Comparison of ENCODE assay signal across 1 cellular context in the genomic region with DNA sequence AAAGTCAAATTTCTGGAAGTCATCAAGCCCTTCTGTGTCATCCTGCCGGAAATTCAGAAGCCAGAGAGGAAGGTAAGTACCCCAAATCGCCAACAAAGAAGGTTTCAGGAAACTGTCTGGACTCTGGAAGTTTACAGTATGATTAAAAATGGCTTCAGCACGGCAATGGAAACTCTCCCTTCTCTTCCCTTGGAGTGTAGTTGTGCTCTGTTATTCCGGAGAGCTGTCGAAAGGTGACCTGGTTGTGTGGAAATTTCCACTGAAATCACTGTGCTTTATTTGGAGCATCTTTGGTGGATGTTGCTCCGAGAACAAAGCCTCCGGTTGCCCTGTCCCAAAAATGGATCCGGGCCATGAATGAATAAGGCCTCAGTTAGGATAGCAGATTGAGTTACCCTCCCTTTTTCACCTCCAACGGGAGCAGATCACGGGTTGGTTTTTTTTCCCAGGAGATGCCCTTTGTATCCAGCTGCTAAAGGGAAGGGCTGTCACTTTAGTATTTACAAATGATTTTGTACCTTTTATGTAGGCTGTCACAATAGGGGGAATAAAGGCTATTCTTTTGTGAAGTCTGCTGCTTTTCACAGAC.
TF ChIP-seq lines count a peak whose summit lies in the region.

No MANE protein-coding gene starts in this region.

TF ChIP-seq in SK-N-SH, 30 proteins besides CTCF, POLR2A, EP300 and RAD21 (continued from another document):
- TF ChIP-seq, protein P1, sequence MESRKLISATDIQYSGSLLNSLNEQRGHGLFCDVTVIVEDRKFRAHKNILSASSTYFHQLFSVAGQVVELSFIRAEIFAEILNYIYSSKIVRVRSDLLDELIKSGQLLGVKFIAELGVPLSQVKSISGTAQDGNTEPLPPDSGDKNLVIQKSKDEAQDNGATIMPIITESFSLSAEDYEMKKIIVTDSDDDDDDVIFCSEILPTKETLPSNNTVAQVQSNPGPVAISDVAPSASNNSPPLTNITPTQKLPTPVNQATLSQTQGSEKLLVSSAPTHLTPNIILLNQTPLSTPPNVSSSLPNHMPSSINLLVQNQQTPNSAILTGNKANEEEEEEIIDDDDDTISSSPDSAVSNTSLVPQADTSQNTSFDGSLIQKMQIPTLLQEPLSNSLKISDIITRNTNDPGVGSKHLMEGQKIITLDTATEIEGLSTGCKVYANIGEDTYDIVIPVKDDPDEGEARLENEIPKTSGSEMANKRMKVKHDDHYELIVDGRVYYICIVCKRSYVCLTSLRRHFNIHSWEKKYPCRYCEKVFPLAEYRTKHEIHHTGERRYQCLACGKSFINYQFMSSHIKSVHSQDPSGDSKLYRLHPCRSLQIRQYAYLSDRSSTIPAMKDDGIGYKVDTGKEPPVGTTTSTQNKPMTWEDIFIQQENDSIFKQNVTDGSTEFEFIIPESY (IDR thresholded peaks at IDR 0.05; ENCODE audit: borderline replicate concordance, low read depth): no peak
- TF ChIP-seq, protein P2, sequence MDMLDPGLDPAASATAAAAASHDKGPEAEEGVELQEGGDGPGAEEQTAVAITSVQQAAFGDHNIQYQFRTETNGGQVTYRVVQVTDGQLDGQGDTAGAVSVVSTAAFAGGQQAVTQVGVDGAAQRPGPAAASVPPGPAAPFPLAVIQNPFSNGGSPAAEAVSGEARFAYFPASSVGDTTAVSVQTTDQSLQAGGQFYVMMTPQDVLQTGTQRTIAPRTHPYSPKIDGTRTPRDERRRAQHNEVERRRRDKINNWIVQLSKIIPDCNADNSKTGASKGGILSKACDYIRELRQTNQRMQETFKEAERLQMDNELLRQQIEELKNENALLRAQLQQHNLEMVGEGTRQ (IDR thresholded peaks at IDR 0.05; ENCODE audit: borderline replicate concordance, low read depth, low read length): no peak
- TF ChIP-seq RFX5 (IDR thresholded peaks at IDR 0.05; ENCODE audit: low read length) (no peak), ELF1 (IDR thresholded peaks at IDR 0.05) (no peak), FOXJ3 (CRISPR knock-in tag; IDR thresholded peaks at IDR 0.05) (no peak), NRF1 (IDR thresholded peaks at IDR 0.05; ENCODE audit: low read depth, low read length) (no peak), MXI1 (IDR thresholded peaks at IDR 0.05; ENCODE audit: low read depth, low read length) (no peak)
